ENCODE assay signal across 25 cellular contexts in genomic region chr9:134071149-134071548, GRCh38. TPM values are rescaled to one million over a fixed set of nuclear protein-coding genes. Genes with fewer than 3 reads are reported as not detected.
DNase-seq lines count a peak whose midpoint lies in the region; ATAC-seq lines count a peak whose summit lies in the region.
"Had no signal": no experiment of that assay in that cellular context is flagged by ENCODE, and none has a peak within 500 bp of the region (broad histone marks: within the 10 kb centered on the region; RNA-seq: fewer than 3 reads in every experiment).

No MANE protein-coding gene starts in this region.

- no peak overlapping the region for H4K8ac ChIP-seq in neuronal stem cell (ENCODE audit: low read depth, low read length)

- DNase-seq in NCI-H510A (lab: John Stamatoyannopoulos, UW) = peak; percentile 19
- DNase-seq in NCI-H510A treated with DMSO at 0.1 percent for 48 hours (lab: John Stamatoyannopoulos, UW) = no peak
- peak; percentile 31 for DNase-seq in COLO668 (lab: John Stamatoyannopoulos, UW; ENCODE audit: unreplicated experiment)
- peak; percentile 35 for DNase-seq in mesenteric fat pad (ENCODE audit: low spot score)
- no peak for DNase-seq in neuronal stem cell (ENCODE audit: low spot score)
- DNase-seq in NCI-H2196 (lab: John Stamatoyannopoulos, UW; ENCODE audit: unreplicated experiment) = no peak
- DNase-seq in NCI-H2029 (lab: John Stamatoyannopoulos, UW) = no peak
- DNase-seq: 8988T; ACHN; Caco-2; CD4-positive, alpha-beta memory T cell; Karpas-422; NCI-H1092; NCI-H1417 treated with DMSO at 0.1 percent for 48 hours; NCI-H1694 treated with DMSO at 0.1 percent for 48 hours; NCI-H2081 treated with DMSO at 0.1 percent for 48 hours; NCI-H446; NCI-H526 treated with DMSO at 0.1 percent for 48 hours; NK-92 treated with Interleukin-12 subunit alpha and Interleukin-12 subunit beta, amount 100 ng/mL, for 24 hours; PC-3; SK-N-SH; SW 1271 had no signal

- H3K27me3 ChIP-seq in neuronal stem cell (ENCODE audit: control insufficient read depth in 3 of 3, insufficient read depth in 3 of 3, low read depth in 1 of 3, low read length in 3 of 3) = peaks cover 0 to 25% (median 14%) of the 10 kb centered on the region in 3 experiments
- H3K27me3 ChIP-seq: BLaER1 had no signal

- no peak overlapping the region for H2AFZ ChIP-seq in neuronal stem cell (ENCODE audit: low read length)

- no peak overlapping the region for H2BK5ac ChIP-seq in neuronal stem cell (ENCODE audit: low read length)

- no peaks in the 10 kb centered on the region for H3K36me3 ChIP-seq in neuronal stem cell (replicated peaks in 1 of 2; ENCODE audit: control insufficient read depth in 2 of 2, insufficient read depth in 2 of 2, low read length in 2 of 2)
- H3K36me3 ChIP-seq: BLaER1 had no signal

- peak overlapping the region; percentile 89 for H2AK5ac ChIP-seq in neuronal stem cell (ENCODE audit: low read depth, low read length)

- ATAC-seq in GM19023 (IDR thresholded peaks at IDR 0.05; ENCODE audit: unreplicated experiment) = no peak
- ATAC-seq: HCT116, PC-3 had no signal

- H3K4me1 ChIP-seq in neuronal stem cell (ENCODE audit: control insufficient read depth in 2 of 2, insufficient read depth in 1 of 2, low read depth in 1 of 2, low read length in 2 of 2) = peaks cover 0 to 2% of the 10 kb centered on the region in 2 donors

- H3K9ac ChIP-seq in neuronal stem cell (ENCODE audit: low read depth, low read length, poor library complexity) = no peak overlapping the region
- H3K9ac ChIP-seq: BLaER1, SK-N-SH had no signal

- H2BK120ac ChIP-seq in neuronal stem cell (ENCODE audit: low read depth, low read length) = no peak overlapping the region

- no peak overlapping the region for H3K23ac ChIP-seq in neuronal stem cell (ENCODE audit: low read depth, low read length, poor library complexity)

- H3K4me2 ChIP-seq in neuronal stem cell (ENCODE audit: insufficient read depth, low read length, poor library complexity, severe bottlenecking) = no peak overlapping the region
- H3K4me2 ChIP-seq: SK-N-SH had no signal

- no peak overlapping the region for H3K27ac ChIP-seq in neuronal stem cell (replicated peaks; ENCODE audit: low read length)
- H3K27ac ChIP-seq: BLaER1 had no signal

- H3K4ac ChIP-seq in neuronal stem cell (ENCODE audit: low read length) = no peak overlapping the region

- H2BK12ac ChIP-seq in neuronal stem cell (ENCODE audit: low read length) = no peak overlapping the region

- no peak overlapping the region for H3K14ac ChIP-seq in neuronal stem cell (ENCODE audit: low read length)

- peaks cover 6% of the 10 kb centered on the region in 2 donors for H3K9me3 ChIP-seq in neuronal stem cell (replicated peaks in 1 of 2; ENCODE audit: control insufficient read depth in 2 of 2, insufficient read depth in 1 of 2, low read depth in 1 of 2, low read length in 2 of 2)
- H3K9me3 ChIP-seq: BLaER1, SK-N-SH had no signal

- no CpG with 5 or more reads among the region's 12 CpGs for WGBS in neuronal stem cell (ENCODE audit: extremely low coverage in 2 of 2, insufficient read length in 2 of 2, insufficient replicate concordance in 1 of 2), 2 donors

- no peak overlapping the region for H4K91ac ChIP-seq in neuronal stem cell (ENCODE audit: low read depth, low read length, poor library complexity)

- peak overlapping the region; percentile 27 for H2BK15ac ChIP-seq in neuronal stem cell (ENCODE audit: low read length)

- H3K79me1 ChIP-seq in neuronal stem cell (ENCODE audit: low read depth, low read length) = peaks cover 5% of the 10 kb centered on the region

- H3K4me3 ChIP-seq in neuronal stem cell (ENCODE audit: low read length in 2 of 2) = no peak overlapping the region
- H3K4me3 ChIP-seq: BLaER1 had no signal

- no peak overlapping the region for H3K18ac ChIP-seq in neuronal stem cell (ENCODE audit: low read length)

RNA-seq across cellular contexts. Expression of gene BRD3, which starts 3.3 kb away (rescaled TPM):
- total RNA-seq in mesenteric fat pad = 28.6 TPM
- polyA plus RNA-seq in neuronal stem cell (2013, experiment 1 of 2) = 47.9 TPM
- 50.2 TPM for polyA plus RNA-seq in neuronal stem cell (2013, experiment 2 of 2)

RNA-seq across cellular contexts. Expression of gene BRD3OS, which starts 45.9 kb away (rescaled TPM):
- total RNA-seq in mesenteric fat pad = 13.5 TPM
- 33.0 TPM for polyA plus RNA-seq in neuronal stem cell (2013, experiment 1 of 2)
- polyA plus RNA-seq in neuronal stem cell (2013, experiment 2 of 2) = 33.5 TPM

Comparison
In these comparisons a context has a peak if more than half of its experiments do, and no peak if none do; other contexts are left out.
1. DNase-seq: peak in NCI-H510A (single experiment), COLO668 (single experiment) and mesenteric fat pad (single experiment); none in NCI-H510A treated with DMSO at 0.1 percent for 48 hours (single experiment), neuronal stem cell (single experiment), NCI-H2196 (single experiment) and NCI-H2029 (single experiment).